In genomic region chr20:32970115-32970972, GRCh38 we compare ENCODE assay signal across 1 cellular context.
TF ChIP-seq lines count a peak whose summit lies in the region.

No MANE protein-coding gene starts in this region.

TF ChIP-seq in HepG2, 621 proteins besides CTCF, POLR2A, EP300 and RAD21 (continued from another document):
- TF ChIP-seq ZNF687 (CRISPR knock-in tag; IDR thresholded peaks at IDR 0.05) (peak; percentile 26; the same call in 1 of the 2 replicates), CBX1 (IDR thresholded peaks at IDR 0.05; ENCODE audit: low read depth) (no peak), SRSF1 (optimal IDR thresholded peaks at IDR 0.05; ENCODE audit: low read depth, low read length) (no peak), ZNF484 (CRISPR knock-in tag; IDR thresholded peaks at IDR 0.05; ENCODE audit: borderline replicate concordance, low read depth) (no peak), ZNF704 (CRISPR knock-in tag; IDR thresholded peaks at IDR 0.05; ENCODE audit: borderline replicate concordance) (no peak), ZNF512B (CRISPR knock-in tag; IDR thresholded peaks at IDR 0.05; ENCODE audit: borderline replicate concordance) (no peak), KLF12 (CRISPR knock-in tag; IDR thresholded peaks at IDR 0.05; ENCODE audit: borderline replicate concordance) (no peak)
- TF ChIP-seq, protein P1, sequence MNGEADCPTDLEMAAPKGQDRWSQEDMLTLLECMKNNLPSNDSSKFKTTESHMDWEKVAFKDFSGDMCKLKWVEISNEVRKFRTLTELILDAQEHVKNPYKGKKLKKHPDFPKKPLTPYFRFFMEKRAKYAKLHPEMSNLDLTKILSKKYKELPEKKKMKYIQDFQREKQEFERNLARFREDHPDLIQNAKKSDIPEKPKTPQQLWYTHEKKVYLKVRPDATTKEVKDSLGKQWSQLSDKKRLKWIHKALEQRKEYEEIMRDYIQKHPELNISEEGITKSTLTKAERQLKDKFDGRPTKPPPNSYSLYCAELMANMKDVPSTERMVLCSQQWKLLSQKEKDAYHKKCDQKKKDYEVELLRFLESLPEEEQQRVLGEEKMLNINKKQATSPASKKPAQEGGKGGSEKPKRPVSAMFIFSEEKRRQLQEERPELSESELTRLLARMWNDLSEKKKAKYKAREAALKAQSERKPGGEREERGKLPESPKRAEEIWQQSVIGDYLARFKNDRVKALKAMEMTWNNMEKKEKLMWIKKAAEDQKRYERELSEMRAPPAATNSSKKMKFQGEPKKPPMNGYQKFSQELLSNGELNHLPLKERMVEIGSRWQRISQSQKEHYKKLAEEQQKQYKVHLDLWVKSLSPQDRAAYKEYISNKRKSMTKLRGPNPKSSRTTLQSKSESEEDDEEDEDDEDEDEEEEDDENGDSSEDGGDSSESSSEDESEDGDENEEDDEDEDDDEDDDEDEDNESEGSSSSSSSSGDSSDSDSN (CRISPR knock-in tag; IDR thresholded peaks at IDR 0.05), result no peak
- TF ChIP-seq, protein P2, sequence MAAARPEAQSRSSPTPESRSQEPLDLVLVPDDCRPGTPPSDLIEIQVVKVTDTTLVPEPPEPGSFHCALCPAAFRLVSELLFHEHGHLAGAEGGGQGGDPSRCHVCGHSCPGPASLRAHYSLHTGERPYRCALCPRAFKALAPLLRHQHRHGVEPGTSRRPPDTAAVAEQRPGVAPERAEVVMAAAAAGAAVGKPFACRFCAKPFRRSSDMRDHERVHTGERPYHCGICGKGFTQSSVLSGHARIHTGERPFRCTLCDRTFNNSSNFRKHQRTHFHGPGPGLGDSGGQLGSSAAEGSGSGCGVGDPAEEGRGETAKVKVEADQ (CRISPR knock-in tag; IDR thresholded peaks at IDR 0.05; ENCODE audit: borderline replicate concordance), result no peak
